In genomic region chr15:101206173-101206572, GRCh38 we compare ENCODE assay signal across 8 cellular contexts. TPM values are rescaled to one million over a fixed set of nuclear protein-coding genes. Genes with fewer than 3 reads are reported as not detected.
DNase-seq lines count a peak whose midpoint lies in the region; ATAC-seq and TF ChIP-seq lines count a peak whose summit lies in the region.

No MANE protein-coding gene starts in this region.

- H3K9me3 Mint-ChIP-seq in immature natural killer cell, result no peaks in the 10 kb centered on the region

- H3K27me3 Mint-ChIP-seq in immature natural killer cell (ENCODE audit: low read depth in 3 of 3), result peaks cover 0 to 2% (median 0%) of the 10 kb centered on the region in 3 donors

- H3K4me3 ChIP-seq in KMS-11 (IDR thresholded peaks at IDR 0.05; ENCODE audit: insufficient read depth, low read depth, low read length) (no peak overlapping the region), MM.1S (ENCODE audit: low read length) (no peak overlapping the region)

- H3K4me1 ChIP-seq in KMS-11 (ENCODE audit: low read depth, poor library complexity, severe bottlenecking) (peaks cover 96% of the 10 kb centered on the region), MM.1S (ENCODE audit: low read length) (peaks cover 67% of the 10 kb centered on the region)

- H2AFZ ChIP-seq in KMS-11 (ENCODE audit: low read depth) (no peak overlapping the region), MM.1S (ENCODE audit: low read length) (no peak overlapping the region)

- peak overlapping the region; percentile 65 for H3K27ac ChIP-seq in KMS-11
- H3K27ac ChIP-seq in MM.1S (ENCODE audit: low read length), result no peak overlapping the region

- TF ChIP-seq CTCF in KMS-11 (conservative IDR thresholded peaks at IDR 0.05; ENCODE audit: low read depth, low read length) (no peak), MM.1S (IDR thresholded peaks at IDR 0.05; ENCODE audit: low read length) (no peak)

- H3K79me2 ChIP-seq in KMS-11 (ENCODE audit: insufficient read depth, low read depth) (peaks cover 97% of the 10 kb centered on the region), MM.1S (ENCODE audit: low read length) (peaks cover 97% of the 10 kb centered on the region)

- H3K27me3 ChIP-seq in KMS-11 (ENCODE audit: insufficient read depth, low read depth), result no peaks in the 10 kb centered on the region
- no peaks in the 10 kb centered on the region for H3K27me3 ChIP-seq in MM.1S (replicated peaks; ENCODE audit: insufficient read depth, low read length)

- peak overlapping the region; percentile 36 to 89 (median 82) for H3K27ac Mint-ChIP-seq in immature natural killer cell

- H3F3A ChIP-seq in MM.1S (ENCODE audit: insufficient read depth, low read length), result peaks cover 40% of the 10 kb centered on the region

- H3K36me3 ChIP-seq in KMS-11 (ENCODE audit: insufficient read depth), result no peaks in the 10 kb centered on the region
- H3K36me3 ChIP-seq in MM.1S (replicated peaks; ENCODE audit: insufficient read depth, low read length), result peaks cover 8% of the 10 kb centered on the region; the same call in 1 of the 2 replicates

- peak overlapping the region; percentile 63 to 85 (median 73) for H3K4me3 Mint-ChIP-seq in immature natural killer cell

- no peaks in the 10 kb centered on the region for H3K9me3 ChIP-seq in MM.1S (replicated peaks; ENCODE audit: insufficient read depth, low read length)

- H3K9ac ChIP-seq in KMS-11 (peak overlapping the region; percentile 28; the same call in 1 of the 2 replicates), MM.1S (ENCODE audit: low read length) (no peak overlapping the region)

- peaks cover under 1% of the 10 kb centered on the region; the same call in 1 of the 2 replicates for H4K20me1 ChIP-seq in KMS-11 (ENCODE audit: insufficient read depth)
- H4K20me1 ChIP-seq in MM.1S (ENCODE audit: insufficient read depth, low read length), result no peaks in the 10 kb centered on the region

- peaks cover 83 to 89% of the 10 kb centered on the region in 2 donors for H3K4me1 Mint-ChIP-seq in immature natural killer cell

- peak; percentile 83 for DNase-seq in activated T-cell treated with anti-CD3 and anti-CD28 coated beads for 24 hours (ENCODE audit: low read depth)
- peak; percentile 17 to 26 (median 19) for DNase-seq in immature natural killer cell
- peak; percentile 25 to 55 for DNase-seq in stimulated activated CD8-positive, alpha-beta memory T cell treated with anti-CD3 and anti-CD28 coated beads, Interleukin-4, amount 100 ng/mL, for 1 hour (ENCODE audit: low read depth in 2 of 2, low spot score in 1 of 2)
- DNase-seq in MM.1S, result no peak
- no peak for DNase-seq in NCI-H2171 (lab: John Stamatoyannopoulos, UW)

- H3K36me3 Mint-ChIP-seq in immature natural killer cell, result no peaks in the 10 kb centered on the region

- ATAC-seq in GM18519 (IDR thresholded peaks at IDR 0.05; ENCODE audit: low FRiP score, unreplicated experiment), result no peak
- ATAC-seq in GM19023 (IDR thresholded peaks at IDR 0.05; ENCODE audit: unreplicated experiment), result no peak

- H3K9me2 ChIP-seq in MM.1S (replicated peaks; ENCODE audit: insufficient read depth, low read length), result no peaks in the 10 kb centered on the region

- H3K4me2 ChIP-seq in KMS-11 (peak overlapping the region; percentile 50; the same call in 1 of the 2 replicates), MM.1S (ENCODE audit: low read depth, low read length) (no peak overlapping the region)

RNA-seq across cellular contexts. Expression of gene CHSY1, which starts 45.7 kb away (rescaled TPM):
- polyA plus RNA-seq in immature natural killer cell, result 1 to 10 TPM; 2.8 to 4.0 (median 2.8) TPM

Comparison
In these comparisons a context has a peak if more than half of its experiments do, and no peak if none do; other contexts are left out.
1. DNase-seq: peak in activated T-cell treated with anti-CD3 and anti-CD28 coated beads for 24 hours (single experiment), immature natural killer cell (3 of 3) and stimulated activated CD8-positive, alpha-beta memory T cell treated with anti-CD3 and anti-CD28 coated beads, Interleukin-4, amount 100 ng/mL, for 1 hour (2 of 2); none in MM.1S (single experiment) and NCI-H2171 (single experiment).